ENCODE assay signal across 11 cellular contexts in genomic region chr9:133945314-133945975, GRCh38. TPM values are rescaled to one million over a fixed set of nuclear protein-coding genes. Genes with fewer than 3 reads are reported as not detected.
DNase-seq lines count a peak whose midpoint lies in the region; ATAC-seq and TF ChIP-seq lines count a peak whose summit lies in the region.
"Had no signal": no experiment of that assay in that cellular context is flagged by ENCODE, and none has a peak within 500 bp of the region (broad histone marks: within the 10 kb centered on the region; RNA-seq: fewer than 3 reads in every experiment).

No MANE protein-coding gene starts in this region.

- peak overlapping the region; percentile 48 for H3K27ac Mint-ChIP-seq in glutamatergic neuron (ENCODE audit: unreplicated experiment)
- H3K27ac Mint-ChIP-seq in natural killer cell treated with Interleukin-12 subunit alpha and Interleukin-12 subunit beta and Interleukin-15 and Interleukin-18, amount 100 ng/mL, for 72 hours, result no peak overlapping the region
- H3K27ac Mint-ChIP-seq: activated naive CD4-positive, alpha-beta T cell treated with anti-CD3 and anti-CD28 coated beads, Interleukin-2, amount 10 ng/mL, durations not matched to agents 7 days and 5 days had no signal

- peaks cover 28% of the 10 kb centered on the region for H3K9me3 Mint-ChIP-seq in glutamatergic neuron (ENCODE audit: unreplicated experiment)
- H3K9me3 Mint-ChIP-seq in natural killer cell treated with Interleukin-12 subunit alpha and Interleukin-12 subunit beta and Interleukin-15 and Interleukin-18, amount 100 ng/mL, for 72 hours, result no peaks in the 10 kb centered on the region
- H3K9me3 Mint-ChIP-seq: activated naive CD4-positive, alpha-beta T cell treated with anti-CD3 and anti-CD28 coated beads, Interleukin-2, amount 10 ng/mL, durations not matched to agents 7 days and 5 days; neural crest cell had no signal

- peak overlapping the region; percentile 59 for H3K4me3 Mint-ChIP-seq in glutamatergic neuron (ENCODE audit: unreplicated experiment)
- H3K4me3 Mint-ChIP-seq in natural killer cell treated with Interleukin-12 subunit alpha and Interleukin-12 subunit beta and Interleukin-15 and Interleukin-18, amount 100 ng/mL, for 72 hours, result no peak overlapping the region
- H3K4me3 Mint-ChIP-seq: activated naive CD4-positive, alpha-beta T cell treated with anti-CD3 and anti-CD28 coated beads, Interleukin-2, amount 10 ng/mL, durations not matched to agents 7 days and 5 days; neural crest cell had no signal

- peak; percentile 84 for DNase-seq in GM12864 (ENCODE audit: low read depth)
- no peak for DNase-seq in glutamatergic neuron
- DNase-seq in natural killer cell treated with Interleukin-12 subunit alpha and Interleukin-12 subunit beta and Interleukin-15 and Interleukin-18, amount 100 ng/mL, for 72 hours (ENCODE audit: low spot score), result no peak
- DNase-seq in glomerular visceral epithelial cell (ENCODE audit: extremely low spot score), result no peak
- DNase-seq in kidney tubule cell (ENCODE audit: low spot score), result no peak
- no peak for DNase-seq in activated CD8-positive, alpha-beta memory T cell treated with anti-CD3 and anti-CD28 coated beads, Interleukin-2, amount 50 U/mL, for 4 hours
- DNase-seq: activated naive CD4-positive, alpha-beta T cell treated with anti-CD3 and anti-CD28 coated beads, Interleukin-2, amount 10 ng/mL, durations not matched to agents 7 days and 5 days; SJCRH30 had no signal

- peaks cover 18% of the 10 kb centered on the region for H3K27me3 Mint-ChIP-seq in glutamatergic neuron (ENCODE audit: unreplicated experiment)
- no peaks in the 10 kb centered on the region for H3K27me3 Mint-ChIP-seq in natural killer cell treated with Interleukin-12 subunit alpha and Interleukin-12 subunit beta and Interleukin-15 and Interleukin-18, amount 100 ng/mL, for 72 hours
- H3K27me3 Mint-ChIP-seq: activated naive CD4-positive, alpha-beta T cell treated with anti-CD3 and anti-CD28 coated beads, Interleukin-2, amount 10 ng/mL, durations not matched to agents 7 days and 5 days had no signal

- peaks cover 51% of the 10 kb centered on the region for H3K4me1 Mint-ChIP-seq in glutamatergic neuron (ENCODE audit: low read depth, unreplicated experiment)
- H3K4me1 Mint-ChIP-seq in natural killer cell treated with Interleukin-12 subunit alpha and Interleukin-12 subunit beta and Interleukin-15 and Interleukin-18, amount 100 ng/mL, for 72 hours (ENCODE audit: low read depth in 2 of 2), result no peaks in the 10 kb centered on the region
- H3K4me1 Mint-ChIP-seq: activated naive CD4-positive, alpha-beta T cell treated with anti-CD3 and anti-CD28 coated beads, Interleukin-2, amount 10 ng/mL, durations not matched to agents 7 days and 5 days had no signal

- TF ChIP-seq CTCF in GM12864 (IDR thresholded peaks at IDR 0.05; ENCODE audit: low read depth, low read length, missing control alignments), result no peak
- no peak for TF ChIP-seq CTCF in glutamatergic neuron (IDR thresholded peaks at IDR 0.05; ENCODE audit: partially characterized antibody, unreplicated experiment)

- ATAC-seq in GM21360 (IDR thresholded peaks at IDR 0.05; ENCODE audit: unreplicated experiment), result peak; percentile 45
- peak; percentile 54 for ATAC-seq in HG03280 (IDR thresholded peaks at IDR 0.05; ENCODE audit: unreplicated experiment)
- ATAC-seq in natural killer cell treated with Interleukin-12 subunit alpha and Interleukin-12 subunit beta and Interleukin-15 and Interleukin-18, amount 100 ng/mL, for 72 hours, result no peak

- no peaks in the 10 kb centered on the region for H3K36me3 Mint-ChIP-seq in glutamatergic neuron (ENCODE audit: unreplicated experiment)
- no peaks in the 10 kb centered on the region for H3K36me3 Mint-ChIP-seq in natural killer cell treated with Interleukin-12 subunit alpha and Interleukin-12 subunit beta and Interleukin-15 and Interleukin-18, amount 100 ng/mL, for 72 hours
- H3K36me3 Mint-ChIP-seq: activated naive CD4-positive, alpha-beta T cell treated with anti-CD3 and anti-CD28 coated beads, Interleukin-2, amount 10 ng/mL, durations not matched to agents 7 days and 5 days had no signal

- H3K4me3 ChIP-seq in GM12864 (ENCODE audit: low read depth, low read length), result peak overlapping the region; percentile 0
- H3K4me3 ChIP-seq: SJCRH30 had no signal

RNA-seq across cellular contexts. Expression of gene VAV2, which starts 46.7 kb away (rescaled TPM):
- total RNA-seq in glutamatergic neuron (ENCODE audit: unreplicated experiment), result 270 TPM
- total RNA-seq in natural killer cell treated with Interleukin-12 subunit alpha and Interleukin-12 subunit beta and Interleukin-15 and Interleukin-18, amount 100 ng/mL, for 72 hours, result 1 to 10 TPM; 1.9 to 6.7 TPM

Comparison
In these comparisons a context has a peak if more than half of its experiments do, and no peak if none do; other contexts are left out.
1. ATAC-seq: peak in GM21360 (single experiment) and HG03280 (single experiment); none in natural killer cell treated with Interleukin-12 subunit alpha and Interleukin-12 subunit beta and Interleukin-15 and Interleukin-18, amount 100 ng/mL, for 72 hours (0 of 2).
2. RNA of gene VAV2, which starts 46.7 kb away (total RNA-seq): 270 TPM in glutamatergic neuron (single experiment); 1.9 to 6.7 TPM in natural killer cell treated with Interleukin-12 subunit alpha and Interleukin-12 subunit beta and Interleukin-15 and Interleukin-18, amount 100 ng/mL, for 72 hours; every median in the first group is over 10 times any median in the second.